ENCODE assay signal across 20 cellular contexts in the genomic region with DNA sequence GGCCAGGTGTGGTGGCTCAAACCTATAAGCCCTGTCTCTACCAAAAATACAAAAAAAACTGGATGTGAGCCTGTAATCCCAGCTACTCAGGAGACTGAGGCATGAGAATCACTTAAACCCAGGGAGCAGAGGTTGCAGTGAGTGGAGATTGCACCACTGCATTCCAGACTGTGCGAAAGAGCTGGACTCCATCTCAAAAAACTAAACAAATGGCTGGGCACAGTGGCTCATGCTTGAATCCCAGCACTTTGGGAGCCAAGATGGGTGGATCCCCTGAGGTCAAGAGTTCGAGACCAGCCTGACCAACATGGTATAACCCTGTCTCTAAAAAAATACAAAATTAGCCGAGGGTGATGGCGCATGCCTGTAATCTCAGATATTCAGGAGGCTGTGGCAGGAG.
"Had no signal": no experiment of that assay in that cellular context is flagged by ENCODE, and none has a peak within 500 bp of the region (broad histone marks: within the 10 kb centered on the region; RNA-seq: fewer than 3 reads in every experiment).

No MANE protein-coding gene starts in this region.

- H3K4me3 Mint-ChIP-seq: activated CD4-positive, alpha-beta T cell treated with anti-CD3 and anti-CD28 coated beads for 36 hours; activated naive CD8-positive, alpha-beta T cell; mesothelial cell of epicardium had no signal

- H3K4me1 Mint-ChIP-seq: mesothelial cell of epicardium had no signal

- H3K27me3 ChIP-seq: right atrium auricular region, tibial nerve, uterus had no signal

- H3K27ac Mint-ChIP-seq: activated CD4-positive, alpha-beta T cell treated with anti-CD3 and anti-CD28 coated beads for 36 hours; activated naive CD8-positive, alpha-beta T cell; mesothelial cell of epicardium had no signal

- H3K27ac ChIP-seq: prostate gland, right atrium auricular region, skin epidermis, tibial nerve, uterus, WERI-Rb-1 had no signal

- H3K4me3 ChIP-seq: lung, prostate gland, right atrium auricular region, skin epidermis, tibial nerve, uterus had no signal

- H3K36me3 ChIP-seq: prostate gland, right atrium auricular region, uterus had no signal

- ATAC-seq: activated CD4-positive, alpha-beta T cell treated with anti-CD3 and anti-CD28 coated beads for 36 hours; left lobe of liver; stimulated activated naive CD8-positive, alpha-beta T cell treated with anti-CD3 and anti-CD28 coated beads, Interleukin-15, Interleukin-2, amounts not matched to agents 100 U/mL and 50 U/mL, for 24 hours had no signal

- H3K4me1 ChIP-seq: prostate gland, right atrium auricular region, tibial nerve, uterus had no signal

- DNase-seq: activated CD4-positive, alpha-beta T cell treated with anti-CD3 and anti-CD28 coated beads for 36 hours; activated CD4-positive, alpha-beta T cell treated with anti-CD3 and anti-CD28 coated beads, Interleukin-2, amount 50 U/mL, for 48 hours; amygdala; erythroblast; foreskin melanocyte; glutamatergic neuron; hippocampal formation; occipital lobe; stimulated activated naive CD8-positive, alpha-beta T cell treated with anti-CD3 and anti-CD28 coated beads, Interleukin-15, Interleukin-2, amounts not matched to agents 100 U/mL and 50 U/mL, for 24 hours; T-helper 2 cell; uterus; WERI-Rb-1 had no signal

- H3K9me3 ChIP-seq: prostate gland, right atrium auricular region, tibial nerve, uterus had no signal

- H3K27me3 Mint-ChIP-seq: activated CD4-positive, alpha-beta T cell treated with anti-CD3 and anti-CD28 coated beads for 36 hours; activated naive CD8-positive, alpha-beta T cell had no signal
